ENCODE assay signal across 20 cellular contexts in the genomic region with DNA sequence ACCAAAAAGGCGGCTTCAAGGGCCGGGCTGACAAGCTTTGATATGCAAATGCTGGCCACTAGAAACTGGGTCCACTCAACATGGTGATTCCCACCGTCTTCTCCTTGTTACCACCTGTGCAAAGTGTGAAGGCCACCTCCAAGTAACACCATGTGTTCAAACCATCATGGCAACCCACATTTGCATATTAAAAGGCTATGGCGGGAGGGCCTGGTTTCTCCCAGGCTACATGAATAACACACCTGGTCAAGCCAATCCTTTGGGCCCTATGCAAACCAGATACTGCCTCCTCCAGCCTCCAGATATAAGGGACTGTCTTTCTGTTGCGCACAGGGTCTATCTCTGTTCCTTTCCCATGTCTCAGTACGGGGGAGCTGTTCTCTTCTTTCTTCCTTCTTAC. TPM values are rescaled to one million over a fixed set of nuclear protein-coding genes. Genes with fewer than 3 reads are reported as not detected.
DNase-seq lines count a peak whose midpoint lies in the region; ATAC-seq, FAIRE-seq and TF ChIP-seq lines count a peak whose summit lies in the region.
"Had no signal": no experiment of that assay in that cellular context is flagged by ENCODE, and none has a peak within 500 bp of the region (broad histone marks: within the 10 kb centered on the region; RNA-seq: fewer than 3 reads in every experiment).

No MANE protein-coding gene starts in this region.

- H3K36me3 Mint-ChIP-seq in GM23338 (ENCODE audit: low read depth) (no peaks in the 10 kb centered on the region), H9 (ENCODE audit: insufficient read depth in 1 of 3, low read depth in 3 of 3) (peaks cover 0 to 6% (median 0%) of the 10 kb centered on the region in 3 experiments; a peak in 2 of 7 replicates)
- peaks cover 5% of the 10 kb centered on the region for H3K36me3 Mint-ChIP-seq in stimulated activated memory B cell treated with anti-CD40 and anti-IgM and Interleukin-4, amounts not matched to agents 10 μg/mL and 1 μg/mL and 100 μg/mL, for 72 hours
- H3K36me3 Mint-ChIP-seq: CD14-positive monocyte; CD4-positive, alpha-beta memory T cell; CD4-positive, CD25-positive, alpha-beta regulatory T cell had no signal

- H3K14ac ChIP-seq in H9 (ENCODE audit: insufficient read depth, low read length) (no peak overlapping the region), H1 (ENCODE audit: insufficient read length) (no peak overlapping the region)

- H2BK15ac ChIP-seq in H9 (ENCODE audit: low read depth, low read length) (no peak overlapping the region), H1 (ENCODE audit: low read length) (no peak overlapping the region), mesendoderm (replicated peaks; ENCODE audit: low read depth) (no peak overlapping the region)

- DNase-seq in GM23338 (ENCODE audit: low spot score) (peak; percentile 72), H9 (peak; percentile 36), H1 (ENCODE audit: low read depth in 1 of 2, low spot score in 2 of 2) (no peak), mesendoderm (peak; percentile 5), HUDEP-2 (lab: John Stamatoyannopoulos, UW; ENCODE audit: unreplicated experiment in 76 of 76) (no peak), upper lobe of right lung (no peak)
- DNase-seq: 8988T, ACHN, DMS153, DMS79, EL had no signal

- no peaks in the 10 kb centered on the region for H3K9me3 ChIP-seq in H9 (ENCODE audit: control insufficient read depth, low read depth, low read length)
- H3K9me3 ChIP-seq in H1 (ENCODE audit: insufficient read depth in 2 of 2, low read depth in 1 of 2, low read length in 1 of 2): no peaks in the 10 kb centered on the region
- H3K9me3 ChIP-seq in upper lobe of right lung: no peaks in the 10 kb centered on the region
- H3K9me3 ChIP-seq: BE2C, BLaER1 had no signal

- peaks cover 4% of the 10 kb centered on the region; the same call in 1 of the 2 replicates for H3F3A ChIP-seq in GM23338 (replicated peaks; ENCODE audit: low read depth)

- no peak overlapping the region for H2BK5ac ChIP-seq in H9 (ENCODE audit: insufficient read length, low read length)
- no peak overlapping the region for H2BK5ac ChIP-seq in H1 (ENCODE audit: low read depth, low read length)
- H2BK5ac ChIP-seq in mesendoderm (ENCODE audit: low read length): no peak overlapping the region

- POLR2A ChIA-PET in H1 (lab: Charles Lee; ENCODE audit: partially characterized antibody): interaction anchor here (1.6 kb wide), 1 partner anchor 17 kb away, joined by 3 read pairs; no protein-coding TSS in a partner anchor

- H3K27me3 Mint-ChIP-seq in GM23338 (ENCODE audit: insufficient read depth, low read depth, poor library complexity): no peaks in the 10 kb centered on the region
- H3K27me3 Mint-ChIP-seq in H9 (ENCODE audit: low read depth): peaks cover 6% of the 10 kb centered on the region
- no peaks in the 10 kb centered on the region for H3K27me3 Mint-ChIP-seq in stimulated activated memory B cell treated with anti-CD40 and anti-IgM and Interleukin-4, amounts not matched to agents 10 μg/mL and 1 μg/mL and 100 μg/mL, for 72 hours
- H3K27me3 Mint-ChIP-seq: CD4-positive, CD25-positive, alpha-beta regulatory T cell had no signal

- ATAC-seq in GM23338: peak; percentile 58
- no peak for ATAC-seq in upper lobe of right lung
- no peak for ATAC-seq in stimulated activated memory B cell treated with anti-CD40 and anti-IgM and Interleukin-4, amounts not matched to agents 10 μg/mL and 1 μg/mL and 100 μg/mL, for 72 hours

- no peak overlapping the region for H3K27ac ChIP-seq in GM23338 (ENCODE audit: low read depth)
- H3K27ac ChIP-seq in H9 (ENCODE audit: insufficient read length, low read depth, low read length): no peak overlapping the region
- H3K27ac ChIP-seq in H1 (ENCODE audit: low read depth, low read length): no peak overlapping the region
- H3K27ac ChIP-seq in mesendoderm (ENCODE audit: low read depth, low read length): no peak overlapping the region
- H3K27ac ChIP-seq in upper lobe of right lung: no peak overlapping the region
- H3K27ac ChIP-seq: BLaER1 had no signal

- H2BK120ac ChIP-seq in H9 (ENCODE audit: low read depth, low read length, poor library complexity, severe bottlenecking) (no peak overlapping the region), H1 (replicated peaks; ENCODE audit: low read depth, low read length) (no peak overlapping the region), mesendoderm (ENCODE audit: low read depth, low read length) (no peak overlapping the region)

- no peak overlapping the region for H3T11ph ChIP-seq in H9 (ENCODE audit: low read length)

- no peak overlapping the region for H3K4me3 Mint-ChIP-seq in GM23338
- no peak overlapping the region for H3K4me3 Mint-ChIP-seq in H9
- H3K4me3 Mint-ChIP-seq in stimulated activated memory B cell treated with anti-CD40 and anti-IgM and Interleukin-4, amounts not matched to agents 10 μg/mL and 1 μg/mL and 100 μg/mL, for 72 hours: no peak overlapping the region
- H3K4me3 Mint-ChIP-seq: CD14-positive monocyte; CD4-positive, alpha-beta memory T cell; CD4-positive, CD25-positive, alpha-beta regulatory T cell; CD8-positive, alpha-beta memory T cell had no signal

- H3K79me2 ChIP-seq in GM23338 (replicated peaks; ENCODE audit: insufficient read depth) (no peaks in the 10 kb centered on the region), H9 (ENCODE audit: insufficient read depth, low read length) (no peaks in the 10 kb centered on the region), H1 (ENCODE audit: control insufficient read depth in 1 of 2, insufficient read depth in 2 of 2, low read length in 2 of 2) (no peaks in the 10 kb centered on the region), mesendoderm (ENCODE audit: control insufficient read depth, insufficient read depth, low read length) (no peaks in the 10 kb centered on the region)

- H3K36me3 ChIP-seq in GM23338 (ENCODE audit: insufficient read depth) (no peaks in the 10 kb centered on the region), H1 (ENCODE audit: control insufficient read depth in 2 of 4, insufficient read depth in 4 of 4, low read length in 3 of 4) (no peaks in the 10 kb centered on the region), mesendoderm (ENCODE audit: control insufficient read depth, insufficient read depth, low read length) (no peaks in the 10 kb centered on the region), upper lobe of right lung (no peaks in the 10 kb centered on the region)
- H3K36me3 ChIP-seq: BE2C, BLaER1 had no signal

- no peak overlapping the region for H2AFZ ChIP-seq in GM23338
- no peak overlapping the region for H2AFZ ChIP-seq in H9 (ENCODE audit: low read length)
- H2AFZ ChIP-seq in H1 (ENCODE audit: low read length): no peak overlapping the region

- H4K8ac ChIP-seq in H9 (replicated peaks; ENCODE audit: insufficient read length, low read depth, low read length) (no peak overlapping the region), H1 (ENCODE audit: extremely low read depth, insufficient read depth, low read length) (no peak overlapping the region), mesendoderm (ENCODE audit: low read depth, low read length) (no peak overlapping the region)

- no peak overlapping the region for H3K4ac ChIP-seq in H9 (ENCODE audit: low read depth, low read length)
- no peak overlapping the region for H3K4ac ChIP-seq in H1 (replicated peaks; ENCODE audit: insufficient read length, low read depth, low read length)
- H3K4ac ChIP-seq in mesendoderm (ENCODE audit: low read depth, low read length): no peak overlapping the region

- H3K4me2 ChIP-seq in GM23338: 0 out of 2 replicates have a peak overlapping the region, but pooled peaks have one; percentile 52
- no peak overlapping the region for H3K4me2 ChIP-seq in H9 (ENCODE audit: insufficient read depth, insufficient read length, low read length)
- H3K4me2 ChIP-seq in H1 (ENCODE audit: insufficient read depth in 1 of 2, low read depth in 2 of 2, low read length in 2 of 2): no peak overlapping the region
- no peak overlapping the region for H3K4me2 ChIP-seq in mesendoderm (ENCODE audit: low read length)
- H3K4me2 ChIP-seq: BLaER1 had no signal

- no peak for TF ChIP-seq EP300 in H1 (IDR thresholded peaks at IDR 0.05; ENCODE audit: borderline replicate concordance in 1 of 2, low read depth in 2 of 2, low read length in 2 of 2)

- H3K9ac ChIP-seq in H9 (ENCODE audit: extremely low read depth, insufficient read length, low read length) (no peak overlapping the region), H1 (replicated peaks in 1 of 4; ENCODE audit: extremely low read depth in 1 of 4, low read depth in 3 of 4, low read length in 3 of 4) (no peak overlapping the region), mesendoderm (ENCODE audit: low read length) (no peak overlapping the region)
- H3K9ac ChIP-seq: BLaER1 had no signal

- peaks cover 19% of the 10 kb centered on the region for H3K4me1 ChIP-seq in GM23338 (ENCODE audit: insufficient read depth)
- no peaks in the 10 kb centered on the region for H3K4me1 ChIP-seq in H9 (ENCODE audit: insufficient read depth, low read length)
- H3K4me1 ChIP-seq in H1 (replicated peaks in 1 of 4; ENCODE audit: control insufficient read depth in 3 of 4, insufficient read depth in 4 of 4, low read length in 3 of 4): peaks cover 0 to 5% (median 3%) of the 10 kb centered on the region in 4 experiments; a peak in 6 of 7 replicates
- H3K4me1 ChIP-seq in mesendoderm (ENCODE audit: control insufficient read depth, low read depth, low read length): no peaks in the 10 kb centered on the region
- H3K4me1 ChIP-seq in upper lobe of right lung: no peaks in the 10 kb centered on the region
- H3K4me1 ChIP-seq: BE2C, BLaER1 had no signal

- H3K27me3 ChIP-seq in GM23338 (ENCODE audit: insufficient read depth) (no peaks in the 10 kb centered on the region), H9 (ENCODE audit: insufficient read depth, low read length) (no peaks in the 10 kb centered on the region), H1 (replicated peaks in 1 of 4; ENCODE audit: control insufficient read depth in 3 of 4, extremely low read depth in 1 of 4, insufficient read depth in 3 of 4, low read length in 3 of 4) (no peaks in the 10 kb centered on the region), mesendoderm (ENCODE audit: insufficient read depth, low read length, poor library complexity) (no peaks in the 10 kb centered on the region), upper lobe of right lung (no peaks in the 10 kb centered on the region)
- H3K27me3 ChIP-seq: BE2C, BLaER1 had no signal

- no peak for TF ChIP-seq CTCF in GM23338 (conservative IDR thresholded peaks at IDR 0.05; ENCODE audit: low read depth in 2 of 2)
- TF ChIP-seq CTCF in H9 (conservative IDR thresholded peaks at IDR 0.05): no peak
- TF ChIP-seq CTCF in H1 (IDR thresholded peaks at IDR 0.05; ENCODE audit: control extremely low read depth in 1 of 3, insufficient read depth in 1 of 3, low read depth in 1 of 3, low read length in 3 of 3): no peak
- no peak for TF ChIP-seq CTCF in upper lobe of right lung (IDR thresholded peaks at IDR 0.05)

- H4K5ac ChIP-seq in H9 (ENCODE audit: insufficient read length, low read depth, low read length) (no peak overlapping the region), H1 (ENCODE audit: insufficient read length, low read depth, low read length) (no peak overlapping the region), mesendoderm (ENCODE audit: low read length) (no peak overlapping the region)

- no peak overlapping the region for H3K4me3 ChIP-seq in GM23338
- no peak overlapping the region for H3K4me3 ChIP-seq in H1 (ENCODE audit: extremely low read depth in 1 of 4, insufficient read depth in 2 of 4, low read depth in 3 of 4, low read length in 4 of 4)
- no peak overlapping the region for H3K4me3 ChIP-seq in mesendoderm (ENCODE audit: low read length)
- no peak overlapping the region for H3K4me3 ChIP-seq in upper lobe of right lung
- H3K4me3 ChIP-seq: BLaER1, GM12878 had no signal

- no peak for TF ChIP-seq POLR2A in H1 (IDR thresholded peaks at IDR 0.05; ENCODE audit: control extremely low read depth in 1 of 2, low read depth in 2 of 2, low read length in 2 of 2)

- H3K79me1 ChIP-seq in H9 (ENCODE audit: insufficient read depth, low read depth, low read length, poor library complexity, severe bottlenecking) (no peaks in the 10 kb centered on the region), H1 (ENCODE audit: low read depth, low read length) (no peaks in the 10 kb centered on the region), mesendoderm (ENCODE audit: low read length) (no peaks in the 10 kb centered on the region)

- H2AK5ac ChIP-seq in H9 (ENCODE audit: insufficient read length, low read length) (no peak overlapping the region), H1 (ENCODE audit: low read depth, low read length) (no peak overlapping the region), mesendoderm (ENCODE audit: low read length) (no peak overlapping the region)

- no peak overlapping the region for H4K91ac ChIP-seq in H9 (ENCODE audit: insufficient read length, low read depth, low read length)
- no peak overlapping the region for H4K91ac ChIP-seq in H1 (replicated peaks; ENCODE audit: insufficient read length, low read length)

- H2BK20ac ChIP-seq in H9 (ENCODE audit: low read depth, low read length, poor library complexity, severe bottlenecking) (no peak overlapping the region), H1 (ENCODE audit: low read length) (no peak overlapping the region)

- H3K4me1 Mint-ChIP-seq in GM23338 (peaks cover 27% of the 10 kb centered on the region), H9 (peaks cover 2 to 18% of the 10 kb centered on the region in 2 experiments; a peak in 3 of 4 replicates)
- no peaks in the 10 kb centered on the region for H3K4me1 Mint-ChIP-seq in stimulated activated memory B cell treated with anti-CD40 and anti-IgM and Interleukin-4, amounts not matched to agents 10 μg/mL and 1 μg/mL and 100 μg/mL, for 72 hours

- no peak overlapping the region for H3K56ac ChIP-seq in H9 (ENCODE audit: insufficient read length, low read depth, low read length)
- H3K56ac ChIP-seq in H1 (replicated peaks; ENCODE audit: insufficient read length, low read depth, low read length): no peak overlapping the region
- no peak overlapping the region for H3K56ac ChIP-seq in mesendoderm (ENCODE audit: low read length)

- H3K18ac ChIP-seq in H9 (ENCODE audit: insufficient read length, low read depth, low read length): no peak overlapping the region
- no peak overlapping the region for H3K18ac ChIP-seq in H1 (ENCODE audit: extremely low read depth, low read length)
- no peak overlapping the region for H3K18ac ChIP-seq in mesendoderm (ENCODE audit: low read length)

- CTCF ChIA-PET in H1 (lab: Charles Lee; ENCODE audit: partially characterized antibody): interaction anchor here (0.8 to 2.2 kb wide), 9 partner anchors 13 to 275 kb away, joined by 3 to 13 read pairs (median 4); no protein-coding TSS in a partner anchor

- no peak overlapping the region for H3K27ac Mint-ChIP-seq in GM23338
- H3K27ac Mint-ChIP-seq in H9: no peak overlapping the region
- no peak overlapping the region for H3K27ac Mint-ChIP-seq in stimulated activated memory B cell treated with anti-CD40 and anti-IgM and Interleukin-4, amounts not matched to agents 10 μg/mL and 1 μg/mL and 100 μg/mL, for 72 hours
- H3K27ac Mint-ChIP-seq: CD14-positive monocyte; CD4-positive, alpha-beta memory T cell; CD8-positive, alpha-beta memory T cell had no signal

- H3K23me2 ChIP-seq in H9 (ENCODE audit: insufficient read length, low read depth, low read length, poor library complexity, severe bottlenecking) (no peaks in the 10 kb centered on the region), H1 (ENCODE audit: low read depth, low read length) (no peaks in the 10 kb centered on the region)

- no peaks in the 10 kb centered on the region for H3K9me3 Mint-ChIP-seq in GM23338
- H3K9me3 Mint-ChIP-seq in H9: peaks cover 39 to 67% of the 10 kb centered on the region in 2 experiments
- H3K9me3 Mint-ChIP-seq in stimulated activated memory B cell treated with anti-CD40 and anti-IgM and Interleukin-4, amounts not matched to agents 10 μg/mL and 1 μg/mL and 100 μg/mL, for 72 hours: peaks cover 3% of the 10 kb centered on the region
- H3K9me3 Mint-ChIP-seq: CD4-positive, alpha-beta memory T cell; CD4-positive, CD25-positive, alpha-beta regulatory T cell; CD8-positive, alpha-beta memory T cell had no signal

- intact Hi-C loops in upper lobe of right lung (cut with DNase I): no loop called here

- WGBS in H9 (ENCODE audit: extremely low coverage, insufficient read length, low lambda C conversion rate): no CpG with 5 or more reads among the region's 6 CpGs
- 76% methylated on average over 6 of the region's 6 CpGs; no CpG with 5 or more reads in 1 of the 2 experiments for WGBS in H1 (ENCODE audit: extremely low coverage in 1 of 2, insufficient coverage in 1 of 2, insufficient read length in 1 of 2, insufficient replicate concordance in 2 of 2, low coverage in 1 of 2, low lambda C conversion rate in 2 of 2, missing lambda C conversion rate in 1 of 2), 2 experiments
- no CpG with 5 or more reads among the region's 6 CpGs for WGBS in mesendoderm (ENCODE audit: extremely low coverage, insufficient coverage, low lambda C conversion rate)

- H4K20me1 ChIP-seq in GM23338 (replicated peaks; ENCODE audit: insufficient read depth) (no peaks in the 10 kb centered on the region), H9 (ENCODE audit: control insufficient read depth, insufficient read depth, insufficient read length) (no peaks in the 10 kb centered on the region), H1 (replicated peaks in 1 of 2; ENCODE audit: control insufficient read depth in 1 of 2, insufficient read depth in 2 of 2, low read length in 2 of 2) (no peaks in the 10 kb centered on the region)
- H4K20me1 ChIP-seq: BLaER1 had no signal

- TF ChIP-seq RAD21 in H1 (IDR thresholded peaks at IDR 0.05 in 1 of 2, conservative IDR thresholded peaks at IDR 0.05 in 1 of 2; ENCODE audit: low read depth in 2 of 2, low read length in 2 of 2): no peak

- peak; percentile 39 for FAIRE-seq in H1 (lab: Jason Lieb, UNC)
- FAIRE-seq: GM12878, GM12892 had no signal

- H3K9me2 ChIP-seq in GM23338 (ENCODE audit: insufficient read depth): no peaks in the 10 kb centered on the region

- H2BK12ac ChIP-seq in H9 (ENCODE audit: insufficient read length, low read depth, low read length): no peak overlapping the region
- H2BK12ac ChIP-seq in H1 (ENCODE audit: low read depth, low read length): no peak overlapping the region

- H3K23ac ChIP-seq in H9 (ENCODE audit: insufficient read length, low read depth, low read length): no peak overlapping the region
- H3K23ac ChIP-seq in H1 (ENCODE audit: insufficient read length): no peak overlapping the region
- no peak overlapping the region for H3K23ac ChIP-seq in mesendoderm (ENCODE audit: low read length)

RNA-seq across cellular contexts. Expression of gene ZSCAN5A, which starts 36.6 kb away (rescaled TPM):
- 7.5 and 12.5 TPM in 2 replicates for total RNA-seq in GM23338 (2014; rRNA removed; shearing (Covaris generic))
- 4.5 and 10.2 TPM in 2 replicates for polyA plus RNA-seq in GM23338 (2016; fragmentation: Nextera tagmentation; extraction: Ambion mirVana)
- 9.1 and 12.5 TPM in 2 replicates for total RNA-seq in H9 (2021)
- 11.0 and 15.0 TPM in 2 replicates for total RNA-seq in H1 (2021; fragmentation: NEBNext Ultra II Directional; extraction: Animal tissue kit (Norgen Biotek cat#: 25700))
- 8.6 and 12.4 TPM in 2 replicates for polyA plus RNA-seq in H1 (2011; rRNA removed)
- 9.7 TPM for polyA plus RNA-seq in H1 (2011; cell fraction: cytosol; rRNA removed)
- polyA plus RNA-seq in H1 (2011; cell fraction: nucleus; rRNA removed): 12.1 TPM
- polyA plus RNA-seq in H1 (2012, experiment 1 of 2): 9.3 to 11.5 TPM (median 9.9 TPM) in 4 replicates
- polyA plus RNA-seq in H1 (2012, experiment 2 of 2): 8.9 TPM
- 6.3 TPM for polyA plus RNA-seq in H1 (2013, experiment 1 of 2)
- 8.3 TPM for polyA plus RNA-seq in H1 (2013, experiment 2 of 2)
- 17.6 and 25.4 TPM in 2 replicates for polyA minus RNA-seq in H1 (2011; rRNA and poly(A)+ RNA removed)
- 5.2 TPM for polyA minus RNA-seq in H1 (2011; cell fraction: cytosol; rRNA and poly(A)+ RNA removed)
- polyA minus RNA-seq in H1 (2011; cell fraction: nucleus; rRNA and poly(A)+ RNA removed): 25.3 TPM
- polyA plus RNA-seq in mesendoderm (2013, experiment 1 of 2): 10.2 TPM
- polyA plus RNA-seq in mesendoderm (2013, experiment 2 of 2): 9.5 TPM
- 14.8 TPM for total RNA-seq in upper lobe of right lung

RNA-seq across cellular contexts. Expression of gene ZNF582, which starts 42.1 kb away (rescaled TPM):
- total RNA-seq in GM23338 (2014; rRNA removed; shearing (Covaris generic)): 3.9 and 8.0 TPM in 2 replicates
- polyA plus RNA-seq in GM23338 (2016; fragmentation: Nextera tagmentation; extraction: Ambion mirVana): 4.1 and 5.0 TPM in 2 replicates
- 4.4 and 5.5 TPM in 2 replicates for total RNA-seq in H9 (2021)
- total RNA-seq in H1 (2021; fragmentation: NEBNext Ultra II Directional; extraction: Animal tissue kit (Norgen Biotek cat#: 25700)): 3.8 and 5.8 TPM in 2 replicates
- 2.4 and 3.8 TPM in 2 replicates for polyA plus RNA-seq in H1 (2011; rRNA removed)
- polyA plus RNA-seq in H1 (2011; cell fraction: cytosol; rRNA removed): 4.4 TPM
- 2.5 TPM for polyA plus RNA-seq in H1 (2011; cell fraction: nucleus; rRNA removed)
- polyA plus RNA-seq in H1 (2012, experiment 1 of 2): 3.4 to 4.9 TPM (median 4.2 TPM) in 4 replicates
- 1.6 TPM for polyA plus RNA-seq in H1 (2012, experiment 2 of 2)
- polyA plus RNA-seq in H1 (2013, experiment 1 of 2): 2.6 TPM
- polyA plus RNA-seq in H1 (2013, experiment 2 of 2): 2.9 TPM
- 5.3 and 7.1 TPM in 2 replicates for polyA minus RNA-seq in H1 (2011; rRNA and poly(A)+ RNA removed)
- 1.8 TPM for polyA minus RNA-seq in H1 (2011; cell fraction: cytosol; rRNA and poly(A)+ RNA removed)
- 7.1 TPM for polyA minus RNA-seq in H1 (2011; cell fraction: nucleus; rRNA and poly(A)+ RNA removed)
- polyA plus RNA-seq in mesendoderm (2013, experiment 1 of 2): 3.5 TPM
- polyA plus RNA-seq in mesendoderm (2013, experiment 2 of 2): 3.3 TPM
- total RNA-seq in upper lobe of right lung: 4.2 TPM

RNA-seq across cellular contexts. Expression of gene ZNF583, which starts 52.9 kb away (rescaled TPM):
- 2.4 and 4.0 TPM in 2 replicates for total RNA-seq in GM23338 (2014; rRNA removed; shearing (Covaris generic))
- polyA plus RNA-seq in GM23338 (2016; fragmentation: Nextera tagmentation; extraction: Ambion mirVana) (3.6 and 6.3 TPM in 2 replicates), H1 (2011; rRNA removed) (0.24 and 0.48 TPM in 2 replicates)
- total RNA-seq in H9 (2021) (2.2 and 3.3 TPM in 2 replicates), upper lobe of right lung (9.3 TPM)
- total RNA-seq in H1 (2021; fragmentation: NEBNext Ultra II Directional; extraction: Animal tissue kit (Norgen Biotek cat#: 25700)): 2.6 and 2.8 TPM in 2 replicates
- 0.67 TPM for polyA plus RNA-seq in H1 (2011; cell fraction: cytosol; rRNA removed)
- polyA plus RNA-seq in H1 (2011; cell fraction: nucleus; rRNA removed): 0.84 TPM
- polyA plus RNA-seq in H1 (2012, experiment 1 of 2): 0.87 to 1.4 TPM (median 1.0 TPM) in 4 replicates
- 0.08 TPM for polyA plus RNA-seq in H1 (2012, experiment 2 of 2)
- polyA plus RNA-seq in H1 (2013, experiment 1 of 2): 1.4 TPM
- 1.2 TPM for polyA plus RNA-seq in H1 (2013, experiment 2 of 2)
- 2.0 and 3.1 TPM in 2 replicates for polyA minus RNA-seq in H1 (2011; rRNA and poly(A)+ RNA removed)
- 1.8 TPM for polyA minus RNA-seq in H1 (2011; cell fraction: cytosol; rRNA and poly(A)+ RNA removed)
- polyA minus RNA-seq in H1 (2011; cell fraction: nucleus; rRNA and poly(A)+ RNA removed): 6.1 TPM
- 2.1 TPM for polyA plus RNA-seq in mesendoderm (2013, experiment 1 of 2)
- polyA plus RNA-seq in mesendoderm (2013, experiment 2 of 2): 2.2 TPM

Comparison
In these comparisons a context has a peak if more than half of its experiments do, and no peak if none do; other contexts are left out.
1. DNase-seq: peak in GM23338 (single experiment), H9 (single experiment) and mesendoderm (single experiment); none in H1 (0 of 2), HUDEP-2 (0 of 76) and upper lobe of right lung (single experiment).